In the genomic region with DNA sequence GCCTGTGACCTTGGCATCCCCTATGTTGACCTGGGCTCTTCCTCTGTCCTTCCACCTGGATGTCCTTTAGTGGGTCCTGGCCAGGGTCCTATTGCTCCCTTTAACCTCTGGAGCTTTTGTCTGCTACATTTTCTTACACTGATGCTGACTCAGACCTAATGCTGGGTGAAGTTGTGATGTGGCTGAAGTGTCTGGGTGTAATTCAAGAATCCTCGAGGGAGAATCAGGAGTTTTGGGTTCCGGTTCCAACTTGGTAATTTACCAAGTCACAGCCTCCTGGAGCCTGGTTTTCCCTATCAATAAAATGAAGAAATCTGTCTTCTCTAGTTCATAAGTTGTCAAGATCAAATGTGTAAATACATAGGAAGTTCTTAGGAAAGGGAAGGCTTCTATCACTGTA, we compare ENCODE assay signal across 18 cellular contexts. TPM values are rescaled to one million over a fixed set of nuclear protein-coding genes. Genes with fewer than 3 reads are reported as not detected.
"Had no signal": no experiment of that assay in that cellular context is flagged by ENCODE, and none has a peak within 500 bp of the region (broad histone marks: within the 10 kb centered on the region; RNA-seq: fewer than 3 reads in every experiment).

No MANE protein-coding gene starts in this region.

- H2AFZ ChIP-seq: hepatocyte had no signal

- H3K9me3 Mint-ChIP-seq: effector memory CD8-positive, alpha-beta T cell had no signal

- H3K27ac ChIP-seq: epithelial cell of prostate, hepatocyte, pancreas, testis had no signal

- H3K27ac Mint-ChIP-seq: activated B cell treated with CpG ODN at 0.5 μM for 24 hours; activated naive CD8-positive, alpha-beta T cell treated with anti-CD3 and anti-CD28 coated beads, Interleukin-2, amount 10 ng/mL, durations not matched to agents 7 days and 5 days; brain had no signal

- H3K9me3 ChIP-seq: pancreas, testis had no signal

- H3K79me2 ChIP-seq: hepatocyte had no signal

- H3K4me2 ChIP-seq: hepatocyte had no signal

- DNase-seq: activated B cell treated with CpG ODN at 0.5 μM for 24 hours; activated CD4-positive, alpha-beta T cell treated with anti-CD3 and anti-CD28 coated beads for 48 hours; activated naive CD8-positive, alpha-beta T cell treated with anti-CD3 and anti-CD28 coated beads, Interleukin-2, amount 10 ng/mL, durations not matched to agents 7 days and 5 days; effector memory CD8-positive, alpha-beta T cell; kidney; left lung; mammary epithelial cell; naive B cell; pancreas; spleen; stimulated activated naive CD8-positive, alpha-beta T cell treated with anti-CD3 and anti-CD28 coated beads, Interleukin-15, amount 100 ng/mL, for 72 hours; T-helper 2 cell; testis had no signal

- H3K36me3 ChIP-seq: left lung, pancreas, spleen had no signal

- H3K36me3 Mint-ChIP-seq: brain, naive B cell had no signal

- H3K4me3 Mint-ChIP-seq: activated B cell treated with CpG ODN at 0.5 μM for 24 hours; activated naive CD8-positive, alpha-beta T cell treated with anti-CD3 and anti-CD28 coated beads, Interleukin-2, amount 10 ng/mL, durations not matched to agents 7 days and 5 days; activated T-helper 1 cell treated with anti-CD3 and anti-CD28 coated beads, Interleukin-12 subunit alpha, Interleukin-12 subunit beta, Interleukin-2, Interleukin-4 antibody, amounts not matched to agents 30 ng/mL and 10 ng/mL and 1 ng/mL, durations not matched to agents 14 hours and 24 hours and 36 hours; brain; effector memory CD8-positive, alpha-beta T cell; naive B cell; stimulated activated naive CD8-positive, alpha-beta T cell treated with anti-CD3 and anti-CD28 coated beads, Interleukin-15, amount 100 ng/mL, for 72 hours had no signal

- H3K27me3 Mint-ChIP-seq: activated B cell treated with CpG ODN at 0.5 μM for 24 hours; effector memory CD8-positive, alpha-beta T cell; naive B cell; stimulated activated naive CD8-positive, alpha-beta T cell treated with anti-CD3 and anti-CD28 coated beads, Interleukin-15, amount 100 ng/mL, for 72 hours had no signal

- ATAC-seq: effector memory CD8-positive, alpha-beta T cell; left lung; pancreas; sciatic nerve; stimulated activated naive CD8-positive, alpha-beta T cell treated with anti-CD3 and anti-CD28 coated beads, Interleukin-15, amount 100 ng/mL, for 72 hours had no signal

- H3K4me3 ChIP-seq: hepatocyte, left lung, pancreas, testis had no signal

- H3K27me3 ChIP-seq: hepatocyte, left lung, pancreas, spleen, testis had no signal

RNA-seq across cellular contexts. Expression of gene NRROS, which starts 46.9 kb away (rescaled TPM):
- polyA plus RNA-seq: hepatocyte had no signal
